In genomic region chr12:69900720-69901131, GRCh38 we compare ENCODE assay signal across 8 cellular contexts.
DNase-seq lines count a peak whose midpoint lies in the region; ATAC-seq, FAIRE-seq and TF ChIP-seq lines count a peak whose summit lies in the region.

No MANE protein-coding gene starts in this region.

- H3K36me3 ChIP-seq in astrocyte (ENCODE audit: insufficient read depth, low read length), result no peaks in the 10 kb centered on the region

- no peaks in the 10 kb centered on the region for H3K27me3 ChIP-seq in astrocyte (ENCODE audit: insufficient read depth, low read length)

- H4K20me1 ChIP-seq in astrocyte (ENCODE audit: insufficient read depth, low read length), result no peaks in the 10 kb centered on the region

- H2AFZ ChIP-seq in astrocyte (ENCODE audit: low read depth, low read length), result no peak overlapping the region

- DNase-seq in NCI-H146 treated with DMSO at 0.1 percent for 48 hours (lab: John Stamatoyannopoulos, UW; ENCODE audit: unreplicated experiment), result peak; percentile 58
- peak in 4 of 5 experiments; percentile 19 to 55 (median 30) for DNase-seq in T-helper 2 cell
- DNase-seq in astrocyte (ENCODE audit: low read depth), result peak; percentile 38
- DNase-seq in iPS-NIHi7 (ENCODE audit: extremely low spot score), result peak; percentile 59
- DNase-seq in stimulated activated CD4-positive, alpha-beta T cell treated with anti-CD3 and anti-CD28 coated beads, Interleukin-15, amount 100 ng/mL, for 24 hours, result peak; percentile 78

- H3K9ac ChIP-seq in astrocyte (ENCODE audit: low read length), result no peak overlapping the region

- peak; percentile 76 for ATAC-seq in HG02642 (IDR thresholded peaks at IDR 0.05; ENCODE audit: poor library complexity, unreplicated experiment)
- no peak for ATAC-seq in HG02938 (IDR thresholded peaks at IDR 0.05; ENCODE audit: unreplicated experiment)

- no peaks in the 10 kb centered on the region for H3K9me3 ChIP-seq in astrocyte (ENCODE audit: insufficient read depth, low read depth, low read length)

- peaks cover 14% of the 10 kb centered on the region for H3K4me1 ChIP-seq in astrocyte (ENCODE audit: insufficient read depth, low read length)

- no peaks in the 10 kb centered on the region for H3K9me3 Mint-ChIP-seq in astrocyte (ENCODE audit: unreplicated experiment)

- H3K27me3 Mint-ChIP-seq in astrocyte (ENCODE audit: low read depth, unreplicated experiment), result no peaks in the 10 kb centered on the region

- no peak overlapping the region for H3K27ac ChIP-seq in astrocyte (ENCODE audit: low read depth, low read length)

- H3K4me3 Mint-ChIP-seq in astrocyte (ENCODE audit: unreplicated experiment), result no peak overlapping the region

- no peak for FAIRE-seq in astrocyte (lab: Jason Lieb, UNC)

- H3K36me3 Mint-ChIP-seq in astrocyte (ENCODE audit: low read depth, unreplicated experiment), result no peaks in the 10 kb centered on the region

- no peak overlapping the region for H3K4me3 ChIP-seq in astrocyte (ENCODE audit: insufficient read depth, low read depth, low read length)

- H3K27ac Mint-ChIP-seq in astrocyte (ENCODE audit: unreplicated experiment), result no peak overlapping the region

- no peak overlapping the region for H3K4me2 ChIP-seq in astrocyte (ENCODE audit: low read length)

- H3K4me1 Mint-ChIP-seq in astrocyte (ENCODE audit: low read depth, unreplicated experiment), result peaks cover 60% of the 10 kb centered on the region

- TF ChIP-seq CTCF in GM12874 (IDR thresholded peaks at IDR 0.05; ENCODE audit: insufficient read depth, low read depth, low read length) (peak; percentile 52), astrocyte (IDR thresholded peaks at IDR 0.05; ENCODE audit: insufficient read depth, low read depth, low read length) (peak; percentile 77)

- no peaks in the 10 kb centered on the region for H3K79me2 ChIP-seq in astrocyte (ENCODE audit: insufficient read depth, low read length)
